In the genomic region with DNA sequence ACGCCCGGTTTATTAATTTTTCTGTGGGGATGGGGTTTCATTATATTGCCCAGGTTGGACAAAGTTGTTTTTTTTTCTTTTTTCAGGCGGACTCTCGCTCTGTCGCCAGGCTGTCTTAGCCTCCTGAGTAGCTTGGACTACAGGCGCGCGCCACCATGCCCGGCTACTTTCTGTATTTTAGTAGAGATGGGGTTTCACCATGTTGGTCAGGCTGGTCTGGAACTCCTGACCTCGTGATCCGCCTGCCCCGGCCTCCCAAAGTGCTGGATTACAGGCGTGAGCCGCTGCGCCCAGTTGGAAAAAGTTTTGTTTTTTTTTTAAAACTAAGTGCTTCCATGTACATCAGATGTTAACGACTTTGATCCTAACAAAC, we compare ENCODE assay signal across 8 cellular contexts. TPM values are rescaled to one million over a fixed set of nuclear protein-coding genes. Genes with fewer than 3 reads are reported as not detected.
DNase-seq lines count a peak whose midpoint lies in the region; ATAC-seq and TF ChIP-seq lines count a peak whose summit lies in the region.

No MANE protein-coding gene starts in this region.

- H3K4me1 ChIP-seq in DOHH2 (ENCODE audit: control insufficient read depth, low read length) (peaks cover 29% of the 10 kb centered on the region), prostate gland (replicated peaks) (peaks cover 5% of the 10 kb centered on the region)

- WGBS in prostate gland, result 51% methylated on average over 16 of the region's 16 CpGs

- H3K79me2 ChIP-seq in DOHH2 (ENCODE audit: control insufficient read depth, low read length), result peaks cover 67% of the 10 kb centered on the region

- H3K4me3 ChIP-seq in DOHH2 (ENCODE audit: low read length) (peak overlapping the region; percentile 96), SK-N-MC (peak overlapping the region; percentile 78), fibroblast of mammary gland (ENCODE audit: control insufficient read depth, low read depth, low read length) (peak overlapping the region; percentile 99), prostate gland (peak overlapping the region; percentile 85 to 90)

- H3K27me3 ChIP-seq in DOHH2 (ENCODE audit: control insufficient read depth, low read length) (no peaks in the 10 kb centered on the region), prostate gland (replicated peaks; ENCODE audit: insufficient read depth) (no peaks in the 10 kb centered on the region)

- TF ChIP-seq CTCF in DOHH2 (IDR thresholded peaks at IDR 0.05; ENCODE audit: low read depth, low read length, poor library complexity, severe bottlenecking), result no peak
- no peak for TF ChIP-seq CTCF in fibroblast of mammary gland (conservative IDR thresholded peaks at IDR 0.05; ENCODE audit: control insufficient read depth, insufficient read depth, low read depth, low read length)
- no peak for TF ChIP-seq CTCF in prostate gland (IDR thresholded peaks at IDR 0.05)

- ATAC-seq in HG03432 (IDR thresholded peaks at IDR 0.05; ENCODE audit: unreplicated experiment), result no peak

- H3K27ac ChIP-seq in DOHH2 (ENCODE audit: low read depth, low read length), result peak overlapping the region; percentile 79
- H3K27ac ChIP-seq in SK-N-MC, result no peak overlapping the region
- peak overlapping the region; percentile 96 for H3K27ac ChIP-seq in prostate gland

- H3K9me2 ChIP-seq in DOHH2 (replicated peaks; ENCODE audit: control insufficient read depth, low read length), result no peaks in the 10 kb centered on the region

- H4K20me1 ChIP-seq in DOHH2 (ENCODE audit: control insufficient read depth, insufficient read depth, low read depth, low read length), result peaks cover 17% of the 10 kb centered on the region

- TF ChIP-seq POLR2A in prostate gland (IDR thresholded peaks at IDR 0.05), result no peak

- DNase-seq in SK-N-MC (ENCODE audit: low read depth, low spot score) (no peak), fibroblast of mammary gland (ENCODE audit: low read depth) (no peak), prostate gland (ENCODE audit: low spot score) (no peak), GM19240 (ENCODE audit: insufficient read length, low spot score) (no peak), T-helper 9 cell (no peak), NK-92 (lab: John Stamatoyannopoulos, UW; ENCODE audit: unreplicated experiment) (no peak)

- H3K9ac ChIP-seq in SK-N-MC (ENCODE audit: insufficient read length), result peak overlapping the region; percentile 82

- peaks cover 50% of the 10 kb centered on the region for H3K36me3 ChIP-seq in DOHH2 (ENCODE audit: control insufficient read depth, low read length)
- H3K36me3 ChIP-seq in SK-N-MC (ENCODE audit: insufficient read depth, low read length), result peaks cover 18% of the 10 kb centered on the region
- peaks cover 0 to 5% of the 10 kb centered on the region in 2 donors for H3K36me3 ChIP-seq in prostate gland

- peaks cover 9% of the 10 kb centered on the region for H3F3A ChIP-seq in DOHH2 (ENCODE audit: control insufficient read depth, insufficient read depth)

- intact Hi-C loops in prostate gland (cut with DNase I), result loop anchor here (5.0 kb wide), 1 partner anchor 52 kb away; a partner anchor contains a TSS

- peak overlapping the region; percentile 88 for H3K4me2 ChIP-seq in DOHH2 (ENCODE audit: low read length)

- H3K9me3 ChIP-seq in DOHH2 (ENCODE audit: control insufficient read depth, insufficient read depth, low read length), result peaks cover 10% of the 10 kb centered on the region; the same call in 1 of the 2 replicates
- H3K9me3 ChIP-seq in SK-N-MC (ENCODE audit: low read depth, low read length), result no peaks in the 10 kb centered on the region
- H3K9me3 ChIP-seq in prostate gland, result no peaks in the 10 kb centered on the region

RNA-seq across cellular contexts. Expression of a gene that starts 0.5 kb away (rescaled TPM):
- total RNA-seq in prostate gland, result 10 to 100 TPM; 37.4 to 37.8 TPM

RNA-seq across cellular contexts. Expression of a gene that starts 3.8 kb away (rescaled TPM):
- total RNA-seq in prostate gland, result 10 to 100 TPM in 1 of 2 donors, 1 to 10 TPM in 1; 7.8 to 13.2 TPM

RNA-seq across cellular contexts. Expression of a gene that starts 27.9 kb away (rescaled TPM):
- 10 to 100 TPM; 20.6 to 25.2 TPM for total RNA-seq in prostate gland

RNA-seq across cellular contexts. Expression of a gene that starts 34.7 kb away (rescaled TPM):
- total RNA-seq in prostate gland, result 100 to 1,000 TPM; 797 to 850 TPM

RNA-seq across cellular contexts. Expression of a gene that starts 51.3 kb away (rescaled TPM):
- total RNA-seq in prostate gland, result 10 to 100 TPM in 1 of 2 donors, 1 to 10 TPM in 1; 5.5 to 11.2 TPM
